26 cellular contexts compared by ENCODE assay signal in the genomic region with DNA sequence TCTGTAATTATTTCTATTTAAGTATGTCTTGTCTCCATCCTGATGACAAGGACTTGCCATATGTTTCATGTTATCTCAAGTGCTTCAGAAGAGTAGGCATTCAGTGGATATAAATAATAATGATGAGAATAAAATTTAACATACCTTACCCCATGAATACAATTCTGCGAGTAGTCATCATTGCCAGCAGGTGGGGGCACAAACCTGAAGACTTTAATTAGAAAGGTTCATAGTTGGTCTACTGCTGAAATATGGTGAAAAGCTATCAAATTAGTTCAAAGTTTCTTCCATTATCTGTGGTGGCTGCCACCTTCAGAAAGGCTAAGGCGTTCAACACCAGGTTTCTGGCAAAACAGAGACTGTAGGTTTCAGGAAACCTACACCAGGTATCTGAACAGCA.
DNase-seq lines count a peak whose midpoint lies in the region; ATAC-seq, FAIRE-seq and TF ChIP-seq lines count a peak whose summit lies in the region.
"Had no signal": no experiment of that assay in that cellular context is flagged by ENCODE, and none has a peak within 500 bp of the region (broad histone marks: within the 10 kb centered on the region; RNA-seq: fewer than 3 reads in every experiment).

No MANE protein-coding gene starts in this region.

- no peak for FAIRE-seq in A549 (lab: Jason Lieb, UNC)
- FAIRE-seq: GM12878 had no signal

- H4K20me1 ChIP-seq in IMR-90 (ENCODE audit: insufficient read depth, low read length) (no peaks in the 10 kb centered on the region), PC-3 (ENCODE audit: low read length) (no peaks in the 10 kb centered on the region)

- dilution Hi-C loops in IMR-90 (cut with HindIII; ENCODE audit: low sequenced_read_pairs, unreplicated experiment) = no loop called here

- no peak overlapping the region for H2AK5ac ChIP-seq in IMR-90 (ENCODE audit: low read depth, low read length)

- no peak overlapping the region for H3K4ac ChIP-seq in IMR-90 (ENCODE audit: low read depth, low read length)

- no peaks in the 10 kb centered on the region for H3K9me3 ChIP-seq in A549
- no peaks in the 10 kb centered on the region for H3K9me3 ChIP-seq in IMR-90 (ENCODE audit: control insufficient read depth, insufficient read depth, low read length)
- no peaks in the 10 kb centered on the region for H3K9me3 ChIP-seq in PC-3 (ENCODE audit: low read length)
- H3K9me3 ChIP-seq: BE2C, Caco-2 had no signal

- 0 out of 2 replicates have a peak overlapping the region, but pooled peaks have one; percentile 60 for H4K91ac ChIP-seq in IMR-90 (ENCODE audit: insufficient read depth, low read depth, low read length)

- no peaks in the 10 kb centered on the region for H3K27me3 ChIP-seq in IMR-90 (ENCODE audit: control insufficient read depth, insufficient read depth, low read length)
- no peaks in the 10 kb centered on the region for H3K27me3 ChIP-seq in PC-3 (ENCODE audit: low read length)
- H3K27me3 ChIP-seq: BE2C had no signal

- intact Hi-C loops in IMR-90 (cut with micrococcal nuclease) (no loop called here), PC-3 (cut with micrococcal nuclease) (loop anchor here (5.0 to 10.0 kb wide), 3 partner anchors 302 to 405 kb away; a partner anchor contains a TSS)

- H3K4me2 ChIP-seq in A549 (no peak overlapping the region), IMR-90 (ENCODE audit: low read depth, low read length) (no peak overlapping the region), PC-3 (ENCODE audit: low read length) (no peak overlapping the region)

- no peak for TF ChIP-seq EP300 in A549 (IDR thresholded peaks at IDR 0.05)

- 42% methylated on average over 2 of the region's 2 CpGs for WGBS in A549 (ENCODE audit: missing lambda C conversion rate)
- WGBS in IMR-90 (ENCODE audit: extremely low coverage in 2 of 2, insufficient read length in 1 of 2), 2 experiments = no CpG with 5 or more reads among the region's 2 CpGs

- TF ChIP-seq CTCF in A549 (IDR thresholded peaks at IDR 0.05) (no peak), IMR-90 (conservative IDR thresholded peaks at IDR 0.05; ENCODE audit: low read depth, low read length) (no peak), PC-3 (conservative IDR thresholded peaks at IDR 0.05; ENCODE audit: low read depth, low read length) (peak; percentile 29; the same call in 1 of the 2 replicates), fibroblast of villous mesenchyme (IDR thresholded peaks at IDR 0.05; ENCODE audit: insufficient read depth, low read depth, low read length) (peak; percentile 13)

- peak overlapping the region in 1 of 2 experiments; percentile 20; a peak in 1 of 4 replicates for H4K8ac ChIP-seq in IMR-90 (ENCODE audit: low read depth in 2 of 2, low read length in 2 of 2)

- H2BK15ac ChIP-seq in IMR-90 (ENCODE audit: low read depth, low read length) = 0 out of 3 replicates have a peak overlapping the region, but pooled peaks have one; percentile 57

- DNase-seq in A549 (ENCODE audit: low read depth in 1 of 2, low spot score in 1 of 2) (no peak), IMR-90 (no peak), PC-3 (peak; percentile 11), fibroblast of villous mesenchyme (ENCODE audit: low read depth) (no peak), NCI-H2107 treated with DMSO at 0.1 percent for 48 hours (lab: John Stamatoyannopoulos, UW; ENCODE audit: unreplicated experiment) (no peak), iPS-NIHi11 (ENCODE audit: low spot score) (no peak)
- DNase-seq: BE2C; Caco-2; CD4-positive, alpha-beta T cell; DMS153; GF-D8; GOT3; Kasumi-1; NCI-H1417; NCI-H1930; NCI-H2171 treated with DMSO at 0.1 percent for 48 hours; NCI-H446; NCI-H774; OCI-M1; RPMI8226; SIG-M5; T-helper 1 cell had no signal

- H3K9ac ChIP-seq in IMR-90 (ENCODE audit: low read depth, low read length) = no peak overlapping the region
- no peak overlapping the region for H3K9ac ChIP-seq in PC-3 (ENCODE audit: low read length)

- peaks cover 3% of the 10 kb centered on the region; the same call in 1 of the 2 replicates for H3K9me1 ChIP-seq in IMR-90 (ENCODE audit: insufficient read depth, low read length)

- peak overlapping the region in 1 of 2 experiments; percentile 37; a peak in 1 of 6 replicates for H3K27ac ChIP-seq in A549
- H3K27ac ChIP-seq in IMR-90 (ENCODE audit: insufficient read depth, low read length) = no peak overlapping the region
- no peak overlapping the region for H3K27ac ChIP-seq in PC-3 (ENCODE audit: low read length)
- H3K27ac ChIP-seq: HL-60 had no signal

- no peaks in the 10 kb centered on the region for H3K9me2 ChIP-seq in PC-3 (replicated peaks; ENCODE audit: low read length)

- H3K79me2 ChIP-seq in PC-3 (ENCODE audit: low read length) = no peaks in the 10 kb centered on the region

- peak; percentile 35 to 37; a peak in 4 of 5 replicates for TF ChIP-seq RAD21 in A549 (conservative IDR thresholded peaks at IDR 0.05 in 1 of 2, IDR thresholded peaks at IDR 0.05 in 1 of 2)
- TF ChIP-seq RAD21 in IMR-90 (IDR thresholded peaks at IDR 0.05; ENCODE audit: low read length) = no peak; the same call in 1 of the 2 replicates

- peak overlapping the region; percentile 19; the same call in 1 of the 2 replicates for H3K23ac ChIP-seq in IMR-90 (ENCODE audit: low read depth, low read length)

- no peak overlapping the region for H4K5ac ChIP-seq in IMR-90 (ENCODE audit: low read depth, low read length)

- H3F3A ChIP-seq in PC-3 (ENCODE audit: low read length, unreplicated experiment) = no peaks in the 10 kb centered on the region

- POLR2A ChIA-PET in A549 (lab: Yijun Ruan, JAX) = interaction anchor here (1.1 kb wide), 1 partner anchor 100 kb away, joined by 3 read pairs; a partner anchor contains a TSS
- POLR2A ChIA-PET in IMR-90 (lab: Charles Lee; ENCODE audit: unreplicated experiment) = no interaction called here
- POLR2A ChIA-PET in PC-3 (lab: Charles Lee; ENCODE audit: unreplicated experiment) = no interaction called here

- H3K18ac ChIP-seq in IMR-90 (ENCODE audit: low read depth, low read length) = no peak overlapping the region

- no peak for ATAC-seq in A549
- no peak for ATAC-seq in IMR-90 (ENCODE audit: low read depth)
- no peak for ATAC-seq in PC-3
- no peak for ATAC-seq in HG03342 (IDR thresholded peaks at IDR 0.05; ENCODE audit: unreplicated experiment)
- no peak for ATAC-seq in HG02610 (IDR thresholded peaks at IDR 0.05; ENCODE audit: unreplicated experiment)
- ATAC-seq: GM12878 had no signal

- TF ChIP-seq POLR2A in A549 (IDR thresholded peaks at IDR 0.05; ENCODE audit: low read length) = no peak
- no peak for TF ChIP-seq POLR2A in IMR-90 (IDR thresholded peaks at IDR 0.05; ENCODE audit: low read depth, low read length)

- H2AK9ac ChIP-seq in IMR-90 (replicated peaks; ENCODE audit: low read depth, low read length, poor library complexity) = no peak overlapping the region

- H2BK5ac ChIP-seq in IMR-90 (ENCODE audit: low read depth, low read length, poor library complexity, severe bottlenecking) = no peak overlapping the region

- H3K36me3 ChIP-seq in IMR-90 (ENCODE audit: control insufficient read depth, insufficient read depth, low read length) = no peaks in the 10 kb centered on the region
- H3K36me3 ChIP-seq in PC-3 (ENCODE audit: low read depth, low read length) = no peaks in the 10 kb centered on the region
- H3K36me3 ChIP-seq: BE2C had no signal

- H3K4me3 ChIP-seq in A549 (no peak overlapping the region), IMR-90 (ENCODE audit: insufficient read depth, low read depth, low read length) (no peak overlapping the region), PC-3 (ENCODE audit: low read length) (no peak overlapping the region), fibroblast of villous mesenchyme (ENCODE audit: low read depth, low read length) (no peak overlapping the region)
- H3K4me3 ChIP-seq: GM12878 had no signal

- H2BK120ac ChIP-seq in IMR-90 (ENCODE audit: low read depth, low read length) = no peak overlapping the region

- peaks cover 10 to 58% of the 10 kb centered on the region in 2 experiments; a peak in 3 of 4 replicates for H3K79me1 ChIP-seq in IMR-90 (ENCODE audit: low read depth in 1 of 2, low read length in 2 of 2)

- no peak overlapping the region for H3K14ac ChIP-seq in IMR-90 (replicated peaks; ENCODE audit: low read depth, low read length)

- H3K56ac ChIP-seq in IMR-90 (ENCODE audit: extremely low read depth, insufficient read depth, low read length) = no peak overlapping the region

- in situ Hi-C loops in IMR-90 (cut with MboI; ENCODE audit: low sequenced_read_pairs) = loop anchor here (10.0 kb wide), 1 partner anchor 185 kb away; no protein-coding TSS in a partner anchor

- H2AFZ ChIP-seq in IMR-90 (replicated peaks; ENCODE audit: low read length, poor library complexity) (no peak overlapping the region), PC-3 (ENCODE audit: low read length) (no peak overlapping the region)

- H3K4me1 ChIP-seq in A549 (peaks cover 54% of the 10 kb centered on the region), IMR-90 (ENCODE audit: control insufficient read depth, insufficient read depth, low read length) (peaks cover 8% of the 10 kb centered on the region; the same call in 1 of the 2 replicates), PC-3 (ENCODE audit: insufficient read depth, low read length) (peaks cover 15% of the 10 kb centered on the region)
- H3K4me1 ChIP-seq: BE2C had no signal

- BruUV-seq in IMR-90 (replicated peaks; lab: Mats Ljungman, UMichigan) (no TSS peak), PC-3 (replicated peaks; lab: Mats Ljungman, UMichigan) (no TSS peak)

- H2BK20ac ChIP-seq in IMR-90 (ENCODE audit: low read depth, low read length) = 0 out of 2 replicates have a peak overlapping the region, but pooled peaks have one; percentile 56

- CTCF ChIA-PET in A549 (lab: Yijun Ruan, JAX) = interaction anchor here (1.7 kb wide), 1 partner anchor 101 kb away, joined by 6 read pairs; a partner anchor contains a TSS
- CTCF ChIA-PET in IMR-90 (lab: Yijun Ruan, JAX) = interaction anchor here (0.6 kb wide), 1 partner anchor 196 kb away, joined by 4 read pairs; no protein-coding TSS in a partner anchor
- CTCF ChIA-PET in PC-3 (lab: Charles Lee) = interaction anchor here (1.6 kb wide), 1 partner anchor 101 kb away, joined by 11 read pairs; a partner anchor contains a TSS

TF ChIP-seq in A549, 52 proteins besides CTCF, POLR2A, EP300 and RAD21 (continues in another document):
- TF ChIP-seq BHLHE40 (IDR thresholded peaks at IDR 0.05; ENCODE audit: low read depth, low read length) (no peak), HOXB13 (CRISPR knock-in tag; IDR thresholded peaks at IDR 0.05; ENCODE audit: low read depth) (no peak), SMC3 (IDR thresholded peaks at IDR 0.05) (peak; percentile 38; the same call in 1 of the 3 replicates), CBX2 (IDR thresholded peaks at IDR 0.05; ENCODE audit: borderline replicate concordance, low read depth) (no peak), RARB (CRISPR knock-in tag; IDR thresholded peaks at IDR 0.05) (no peak), HDAC2 (IDR thresholded peaks at IDR 0.05) (no peak)

TF ChIP-seq in IMR-90, 13 proteins besides CTCF, POLR2A, EP300 and RAD21 (continues in another document):
- no peak for TF ChIP-seq MAFK (IDR thresholded peaks at IDR 0.05; ENCODE audit: low read depth, low read length)
- TF ChIP-seq CEBPB (IDR thresholded peaks at IDR 0.05; ENCODE audit: low read depth, low read length) = no peak
- TF ChIP-seq NFE2L2 (IDR thresholded peaks at IDR 0.05; ENCODE audit: low read depth, low read length) = no peak
- no peak for TF ChIP-seq CHD1 (IDR thresholded peaks at IDR 0.05; ENCODE audit: low read depth, low read length)
- TF ChIP-seq MAZ (IDR thresholded peaks at IDR 0.05; ENCODE audit: borderline replicate concordance, low read depth, low read length) = no peak

Comparison
In these comparisons a context has a peak if more than half of its experiments do, and no peak if none do; other contexts are left out.
1. CTCF ChIP-seq: peak in PC-3 (single experiment) and fibroblast of villous mesenchyme (single experiment); none in A549 (single experiment) and IMR-90 (single experiment).